1 cellular context compared by ENCODE assay signal in genomic region chr16:9112844-9113186, GRCh38.
TF ChIP-seq lines count a peak whose summit lies in the region.

No MANE protein-coding gene starts in this region.

TF ChIP-seq in HepG2, 621 proteins besides CTCF, POLR2A, EP300 and RAD21 (continued from another document):
- TF ChIP-seq, protein P1, sequence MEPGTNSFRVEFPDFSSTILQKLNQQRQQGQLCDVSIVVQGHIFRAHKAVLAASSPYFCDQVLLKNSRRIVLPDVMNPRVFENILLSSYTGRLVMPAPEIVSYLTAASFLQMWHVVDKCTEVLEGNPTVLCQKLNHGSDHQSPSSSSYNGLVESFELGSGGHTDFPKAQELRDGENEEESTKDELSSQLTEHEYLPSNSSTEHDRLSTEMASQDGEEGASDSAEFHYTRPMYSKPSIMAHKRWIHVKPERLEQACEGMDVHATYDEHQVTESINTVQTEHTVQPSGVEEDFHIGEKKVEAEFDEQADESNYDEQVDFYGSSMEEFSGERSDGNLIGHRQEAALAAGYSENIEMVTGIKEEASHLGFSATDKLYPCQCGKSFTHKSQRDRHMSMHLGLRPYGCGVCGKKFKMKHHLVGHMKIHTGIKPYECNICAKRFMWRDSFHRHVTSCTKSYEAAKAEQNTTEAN (CRISPR knock-in tag; conservative IDR thresholded peaks at IDR 0.05), result 0 out of 2 replicates have a peak, but pooled peaks have one; percentile 19
- TF ChIP-seq SSRP1 (CRISPR knock-in tag; IDR thresholded peaks at IDR 0.05), result peak; percentile 33; the same call in 1 of the 2 replicates
- TF ChIP-seq ZNF674 (CRISPR knock-in tag; IDR thresholded peaks at IDR 0.05; ENCODE audit: low read depth), result no peak
- no peak for TF ChIP-seq ZNF841 (CRISPR knock-in tag; IDR thresholded peaks at IDR 0.05; ENCODE audit: borderline replicate concordance)
- TF ChIP-seq, protein P2, sequence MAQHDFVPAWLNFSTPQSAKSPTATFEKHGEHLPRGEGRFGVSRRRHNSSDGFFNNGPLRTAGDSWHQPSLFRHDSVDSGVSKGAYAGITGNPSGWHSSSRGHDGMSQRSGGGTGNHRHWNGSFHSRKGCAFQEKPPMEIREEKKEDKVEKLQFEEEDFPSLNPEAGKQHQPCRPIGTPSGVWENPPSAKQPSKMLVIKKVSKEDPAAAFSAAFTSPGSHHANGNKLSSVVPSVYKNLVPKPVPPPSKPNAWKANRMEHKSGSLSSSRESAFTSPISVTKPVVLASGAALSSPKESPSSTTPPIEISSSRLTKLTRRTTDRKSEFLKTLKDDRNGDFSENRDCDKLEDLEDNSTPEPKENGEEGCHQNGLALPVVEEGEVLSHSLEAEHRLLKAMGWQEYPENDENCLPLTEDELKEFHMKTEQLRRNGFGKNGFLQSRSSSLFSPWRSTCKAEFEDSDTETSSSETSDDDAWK (CRISPR knock-in tag; IDR thresholded peaks at IDR 0.05), result no peak
TF ChIP-seq in HepG2: peak in this region for 6.
